In genomic region chr9:29062446-29062845, GRCh38 we compare ENCODE assay signal across 24 cellular contexts.
"Had no signal": no experiment of that assay in that cellular context is flagged by ENCODE, and none has a peak within 500 bp of the region (broad histone marks: within the 10 kb centered on the region; RNA-seq: fewer than 3 reads in every experiment).

No MANE protein-coding gene starts in this region.

- H3K4me3 ChIP-seq: stomach, suprapubic skin, testis, thoracic aorta, thyroid gland, tibial artery, tibial nerve, transverse colon, upper lobe of left lung, upper lobe of right lung, uterus, vagina had no signal

- H3K27ac ChIP-seq: stomach, suprapubic skin, testis, thoracic aorta, thyroid gland, tibial artery, tibial nerve, transverse colon, upper lobe of left lung, upper lobe of right lung, uterus, vagina had no signal

- H3K36me3 ChIP-seq: stomach, suprapubic skin, thoracic aorta, thyroid gland, tibial artery, tibial nerve, transverse colon, upper lobe of left lung, upper lobe of right lung, uterus, vagina had no signal

- H3K4me1 ChIP-seq: stomach, suprapubic skin, testis, thyroid gland, tibial artery, tibial nerve, transverse colon, upper lobe of left lung, upper lobe of right lung, uterus, vagina had no signal

- H3K27me3 ChIP-seq: stomach, suprapubic skin, testis, thyroid gland, tibial artery, tibial nerve, transverse colon, upper lobe of left lung, upper lobe of right lung, uterus, vagina had no signal

- H3K9me3 ChIP-seq: stomach, suprapubic skin, testis, thoracic aorta, thyroid gland, tibial artery, tibial nerve, transverse colon, upper lobe of left lung, upper lobe of right lung, uterus, vagina had no signal

- DNase-seq: stimulated activated CD4-positive, alpha-beta T cell treated with anti-CD3 and anti-CD28 coated beads, Interleukin-2, amount 100 ng/mL, for 48 hours; stimulated activated CD4-positive, alpha-beta T cell treated with anti-CD3 and anti-CD28 coated beads, Interleukin-4, amount 100 ng/mL, for 1 hour; stimulated activated CD4-positive, alpha-beta T cell treated with anti-CD3 and anti-CD28 coated beads, Interleukin-4, amount 100 ng/mL, for 24 hours; stimulated activated CD4-positive, alpha-beta T cell treated with anti-CD3 and anti-CD28 coated beads, Interleukin-4, amount 100 ng/mL, for 4 hours; stimulated activated CD8-positive, alpha-beta memory T cell treated with anti-CD3 and anti-CD28 coated beads, Interleukin-4, amount 100 ng/mL, for 48 hours; stimulated activated naive B cell treated with anti-CD40 and anti-IgM and Interleukin-4, amounts not matched to agents 10 μg/mL and 1 μg/mL and 100 μg/mL, for 72 hours; stimulated activated naive CD4-positive, alpha-beta T cell; stimulated activated naive CD4-positive, alpha-beta T cell treated with Interleukin-2 at 50 U/mL for 16 hours; stimulated activated naive CD8-positive, alpha-beta T cell treated with anti-CD3 and anti-CD28 coated beads, Interleukin-15, amount 100 ng/mL, for 72 hours; stimulated activated naive CD8-positive, alpha-beta T cell treated with anti-CD3 and anti-CD28 coated beads, Interleukin-15, Interleukin-2, amounts not matched to agents 100 U/mL and 50 U/mL, for 24 hours; stomach; substantia nigra; testis; thyroid gland; tibial artery; transverse colon; trophoblast cell; upper lobe of left lung; upper lobe of right lung; uterus had no signal
